7 cellular contexts compared by ENCODE assay signal in the genomic region with DNA sequence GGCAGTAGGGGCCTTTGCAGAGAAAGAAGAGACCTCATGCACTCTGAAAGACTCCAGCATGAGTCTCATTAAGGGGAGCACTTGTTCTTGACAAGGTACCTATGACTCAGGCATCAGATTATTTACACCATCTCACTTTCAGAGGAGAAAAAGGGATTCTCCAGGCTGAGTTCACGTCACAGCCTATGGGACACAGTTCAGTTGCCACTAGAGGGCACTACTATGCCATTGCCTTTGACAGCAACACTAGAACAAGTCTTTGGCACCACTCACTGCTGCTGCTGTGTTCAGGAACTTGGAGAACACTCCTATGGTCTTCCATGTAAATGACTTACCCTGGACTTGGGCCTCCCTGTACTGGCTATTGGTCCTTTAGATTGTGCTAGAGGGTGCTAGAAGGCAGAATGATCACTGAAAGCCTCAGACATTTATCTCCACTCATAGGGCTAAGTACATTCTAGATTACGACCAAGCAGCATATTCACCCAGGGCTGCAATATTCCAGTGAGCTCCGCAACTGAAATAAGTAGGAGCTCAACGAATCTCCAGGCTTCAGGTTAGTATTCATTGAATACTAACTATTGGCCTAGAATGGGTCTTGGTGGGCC.
DNase-seq lines count a peak whose midpoint lies in the region; ATAC-seq and TF ChIP-seq lines count a peak whose summit lies in the region.

No MANE protein-coding gene starts in this region.

- TF ChIP-seq POLR2A in thyroid gland (IDR thresholded peaks at IDR 0.05): no peak

- no peak overlapping the region for H3K27ac ChIP-seq in thyroid gland

- H3K27me3 ChIP-seq in GM06990 (replicated peaks; ENCODE audit: control insufficient read depth, insufficient read depth, low read length) (no peaks in the 10 kb centered on the region), thyroid gland (no peaks in the 10 kb centered on the region)

- no peaks in the 10 kb centered on the region for H3K9me3 ChIP-seq in thyroid gland

- DNase-seq in GM06990 (ENCODE audit: extremely low read depth, insufficient read length) (no peak), NCI-H446 (lab: John Stamatoyannopoulos, UW) (peak; percentile 29 to 81), astrocyte of the cerebellum (ENCODE audit: low read depth) (no peak), islet precursor cell (peak; percentile 95), thyroid gland (peak; percentile 28 to 42), 8988T (no peak)

- in situ Hi-C loops in astrocyte of the cerebellum (cut with HindIII; ENCODE audit: low sequenced_read_pairs): no loop called here

- intact Hi-C loops in thyroid gland (cut with DNase I): no loop called here

- ATAC-seq in HG02642 (IDR thresholded peaks at IDR 0.05; ENCODE audit: poor library complexity, unreplicated experiment): peak; percentile 63

- WGBS in thyroid gland, 2 donors: 68 to 71% methylated on average over 4 of the region's 4 CpGs

- H3K4me1 ChIP-seq in thyroid gland: no peaks in the 10 kb centered on the region

- peak; percentile 71 for TF ChIP-seq CTCF in GM06990 (IDR thresholded peaks at IDR 0.05; ENCODE audit: insufficient read depth, low read length, poor library complexity, severe bottlenecking)
- TF ChIP-seq CTCF in astrocyte of the cerebellum (IDR thresholded peaks at IDR 0.05; ENCODE audit: low read depth, low read length, missing control alignments): peak; percentile 42
- peak in 3 of 6 experiments; percentile 37 to 58 (median 38) for TF ChIP-seq CTCF in thyroid gland (IDR thresholded peaks at IDR 0.05)

- no peak overlapping the region for H3K4me3 ChIP-seq in GM06990 (replicated peaks; ENCODE audit: low read depth, low read length)
- H3K4me3 ChIP-seq in astrocyte of the cerebellum (ENCODE audit: low read depth, low read length): no peak overlapping the region
- no peak overlapping the region for H3K4me3 ChIP-seq in thyroid gland (replicated peaks in 1 of 3)

- H3K36me3 ChIP-seq in GM06990 (ENCODE audit: control insufficient read depth, insufficient read depth, low read length) (no peaks in the 10 kb centered on the region), thyroid gland (no peaks in the 10 kb centered on the region)

Comparison
In these comparisons a context has a peak if more than half of its experiments do, and no peak if none do; other contexts are left out.
1. DNase-seq: peak in NCI-H446 (2 of 2), islet precursor cell (single experiment) and thyroid gland (2 of 2); none in GM06990 (single experiment), astrocyte of the cerebellum (single experiment) and 8988T (single experiment).